Comparison of ENCODE assay signal across 8 cellular contexts in genomic region chr6:157045831-157046454, GRCh38.
DNase-seq lines count a peak whose midpoint lies in the region; ATAC-seq and TF ChIP-seq lines count a peak whose summit lies in the region.

No MANE protein-coding gene starts in this region.

- H3K27me3 Mint-ChIP-seq in activated naive CD4-positive, alpha-beta T cell treated with anti-CD3 and anti-CD28 coated beads for 36 hours (ENCODE audit: low read depth): no peaks in the 10 kb centered on the region

- intact Hi-C loops in heart right ventricle (cut with DNase I) (no loop called here), left ventricle myocardium superior (cut with micrococcal nuclease) (no loop called here), spleen (cut with DNase I; ENCODE audit: low total_unique reads) (no loop called here)
- intact Hi-C loops in activated naive CD4-positive, alpha-beta T cell treated with anti-CD3 and anti-CD28 coated beads for 36 hours (cut with micrococcal nuclease): no loop called here

- H3K4me1 ChIP-seq in heart right ventricle (peaks cover 5 to 63% (median 26%) of the 10 kb centered on the region in 9 donors), OCI-LY1 (ENCODE audit: insufficient read depth, low read length, severe bottlenecking) (peaks cover 16% of the 10 kb centered on the region), spleen (peaks cover 0 to 54% (median 17%) of the 10 kb centered on the region in 6 donors)

- H3K27ac ChIP-seq in heart right ventricle (no peak overlapping the region), OCI-LY1 (ENCODE audit: low read depth, low read length, poor library complexity, severe bottlenecking) (no peak overlapping the region), spleen (no peak overlapping the region)

- WGBS in heart right ventricle, 2 donors: 10 to 32% methylated on average over 2 of the region's 2 CpGs
- WGBS in spleen, 5 donors: 26 to 70% (median 37%) methylated on average over 2 of the region's 2 CpGs

- H3K4me3 Mint-ChIP-seq in activated naive CD4-positive, alpha-beta T cell treated with anti-CD3 and anti-CD28 coated beads for 36 hours: no peak overlapping the region

- peak; percentile 18 to 71 (median 55) for TF ChIP-seq CTCF in heart right ventricle (IDR thresholded peaks at IDR 0.05)
- TF ChIP-seq CTCF in OCI-LY1 (IDR thresholded peaks at IDR 0.05; ENCODE audit: low read length): peak; percentile 52; the same call in 1 of the 2 replicates
- TF ChIP-seq CTCF in fibroblast of mammary gland (conservative IDR thresholded peaks at IDR 0.05; ENCODE audit: control insufficient read depth, insufficient read depth, low read depth, low read length): peak; percentile 65
- peak in 6 of 11 experiments; percentile 25 to 40 (median 32) for TF ChIP-seq CTCF in spleen (IDR thresholded peaks at IDR 0.05 in 8 of 11, conservative IDR thresholded peaks at IDR 0.05 in 3 of 11)

- no peak overlapping the region for H3K9ac ChIP-seq in OCI-LY1 (ENCODE audit: low read length)

- no peak overlapping the region for H3K4me3 ChIP-seq in heart right ventricle
- no peak overlapping the region for H3K4me3 ChIP-seq in OCI-LY1 (ENCODE audit: low read depth, low read length, poor library complexity, severe bottlenecking)
- no peak overlapping the region for H3K4me3 ChIP-seq in fibroblast of mammary gland (ENCODE audit: control insufficient read depth, low read depth, low read length)
- H3K4me3 ChIP-seq in spleen: no peak overlapping the region

- DNase-seq in heart right ventricle: no peak
- DNase-seq in left ventricle myocardium superior: no peak
- DNase-seq in fibroblast of mammary gland (ENCODE audit: low read depth): peak; percentile 81
- no peak for DNase-seq in spleen
- DNase-seq in activated naive CD4-positive, alpha-beta T cell treated with anti-CD3 and anti-CD28 coated beads for 36 hours: no peak

- no peak for TF ChIP-seq POLR2A in spleen (IDR thresholded peaks at IDR 0.05)

- H3K9me3 ChIP-seq in heart right ventricle: no peaks in the 10 kb centered on the region
- H3K9me3 ChIP-seq in OCI-LY1 (ENCODE audit: low read length): no peaks in the 10 kb centered on the region
- H3K9me3 ChIP-seq in spleen: no peaks in the 10 kb centered on the region

- no peak overlapping the region for H3K27ac Mint-ChIP-seq in activated naive CD4-positive, alpha-beta T cell treated with anti-CD3 and anti-CD28 coated beads for 36 hours

- H4K20me1 ChIP-seq in OCI-LY1 (ENCODE audit: insufficient read depth, low read length): no peaks in the 10 kb centered on the region

- peaks cover 11% of the 10 kb centered on the region for H3K4me1 Mint-ChIP-seq in activated naive CD4-positive, alpha-beta T cell treated with anti-CD3 and anti-CD28 coated beads for 36 hours (ENCODE audit: low read depth)

- H3F3A ChIP-seq in OCI-LY1 (ENCODE audit: insufficient read depth, low read length): no peaks in the 10 kb centered on the region

- no peaks in the 10 kb centered on the region for H3K36me3 ChIP-seq in heart right ventricle
- H3K36me3 ChIP-seq in OCI-LY1 (ENCODE audit: insufficient read depth, low read length): peaks cover 5% of the 10 kb centered on the region; the same call in 1 of the 2 replicates
- peaks cover 0 to 9% (median 0%) of the 10 kb centered on the region in 6 donors for H3K36me3 ChIP-seq in spleen

- no peaks in the 10 kb centered on the region for H3K36me3 Mint-ChIP-seq in activated naive CD4-positive, alpha-beta T cell treated with anti-CD3 and anti-CD28 coated beads for 36 hours (ENCODE audit: low read depth)

- H3K27me3 ChIP-seq in heart right ventricle: no peaks in the 10 kb centered on the region
- no peaks in the 10 kb centered on the region for H3K27me3 ChIP-seq in OCI-LY1 (ENCODE audit: insufficient read depth, low read length)
- no peaks in the 10 kb centered on the region for H3K27me3 ChIP-seq in spleen (replicated peaks in 1 of 7)

- H3K9me3 Mint-ChIP-seq in activated naive CD4-positive, alpha-beta T cell treated with anti-CD3 and anti-CD28 coated beads for 36 hours: no peaks in the 10 kb centered on the region

- no peak for ATAC-seq in heart right ventricle
- no peak for ATAC-seq in left ventricle myocardium superior
- ATAC-seq in GM19452 (IDR thresholded peaks at IDR 0.05; ENCODE audit: unreplicated experiment): no peak
- no peak for ATAC-seq in HG03139 (IDR thresholded peaks at IDR 0.05; ENCODE audit: unreplicated experiment)

- CTCF ChIA-PET in activated naive CD4-positive, alpha-beta T cell treated with anti-CD3 and anti-CD28 coated beads for 36 hours (lab: Charles Lee): interaction anchor here (0.6 to 4.4 kb wide), 13 partner anchors 9 to 717 kb away, joined by 3 to 21 read pairs (median 3); no protein-coding TSS in a partner anchor

- no peak overlapping the region for H2AFZ ChIP-seq in OCI-LY1 (ENCODE audit: low read length)

- H3K79me2 ChIP-seq in OCI-LY1 (ENCODE audit: insufficient read depth, low read length): peaks cover 19% of the 10 kb centered on the region; the same call in 1 of the 2 replicates

- H3K4me2 ChIP-seq in OCI-LY1 (ENCODE audit: low read length): no peak overlapping the region

- no peaks in the 10 kb centered on the region for H3K9me2 ChIP-seq in OCI-LY1 (ENCODE audit: low read depth, low read length)
